In genomic region chr13:95704510-95704909, GRCh38 we compare ENCODE assay signal across 10 cellular contexts. TPM values are rescaled to one million over a fixed set of nuclear protein-coding genes. Genes with fewer than 3 reads are reported as not detected.
DNase-seq lines count a peak whose midpoint lies in the region; ATAC-seq and TF ChIP-seq lines count a peak whose summit lies in the region.
"Had no signal": no experiment of that assay in that cellular context is flagged by ENCODE, and none has a peak within 500 bp of the region (broad histone marks: within the 10 kb centered on the region; RNA-seq: fewer than 3 reads in every experiment).

No MANE protein-coding gene starts in this region.

- intact Hi-C loops in Right ventricle myocardium inferior (cut with DNase I): no loop called here

- POLR2A ChIA-PET in GM10248 (lab: Yijun Ruan, JAX): no interaction called here

- TF ChIP-seq CTCF in 22Rv1 (IDR thresholded peaks at IDR 0.05): peak; percentile 69
- peak; percentile 11 for TF ChIP-seq CTCF in GM10248 (IDR thresholded peaks at IDR 0.05; ENCODE audit: control extremely low read depth, extremely low read depth, low read depth, missing control alignments)
- peak; percentile 39 for TF ChIP-seq CTCF in epithelial cell of esophagus (IDR thresholded peaks at IDR 0.05; ENCODE audit: insufficient read depth, low read depth, low read length, missing control alignments)

- H3K27ac ChIP-seq in 22Rv1: no peak overlapping the region

- CTCF ChIA-PET in GM10248 (lab: Yijun Ruan, JAX): interaction anchor here (0.8 to 1.5 kb wide), 2 partner anchors 9 to 13 kb away, joined by 3 read pairs; no protein-coding TSS in a partner anchor

- H3K4me3 ChIP-seq in epithelial cell of esophagus (ENCODE audit: low read length): no peak overlapping the region

- DNase-seq in GM10248 (ENCODE audit: extremely low spot score): no peak
- DNase-seq in NCI-H748 treated with DMSO at 0.1 percent for 48 hours (lab: John Stamatoyannopoulos, UW): peak; percentile 7
- DNase-seq in epithelial cell of esophagus (ENCODE audit: low read depth): peak; percentile 27
- DNase-seq in Right ventricle myocardium inferior (ENCODE audit: missing footprints): no peak
- no peak for DNase-seq in NCI-H1092 treated with DMSO at 0.1 percent for 48 hours (lab: John Stamatoyannopoulos, UW)
- DNase-seq: activated T-cell treated with anti-CD3 and anti-CD28 coated beads, Interleukin-2, amount 50 U/mL, for 72 hours; effector memory CD8-positive, alpha-beta T cell had no signal

- no peak for ATAC-seq in GM21737 (IDR thresholded peaks at IDR 0.05; ENCODE audit: unreplicated experiment)
- ATAC-seq in Right ventricle myocardium inferior: no peak
- no peak for ATAC-seq in HG03045 (IDR thresholded peaks at IDR 0.05; ENCODE audit: unreplicated experiment)
- ATAC-seq: activated T-cell treated with anti-CD3 and anti-CD28 coated beads, Interleukin-2, amount 50 U/mL, for 72 hours; effector memory CD8-positive, alpha-beta T cell had no signal

RNA-seq across cellular contexts. Expression of gene DNAJC3, which starts 27.6 kb away (rescaled TPM):
- 30.0 TPM for total RNA-seq in Right ventricle myocardium inferior

Comparison
In these comparisons a context has a peak if more than half of its experiments do, and no peak if none do; other contexts are left out.
1. CTCF ChIP-seq: peak in every context shown above with its lines; median percentile 69 in 22Rv1; 39 in epithelial cell of esophagus; 11 in GM10248.
2. DNase-seq: peak in NCI-H748 treated with DMSO at 0.1 percent for 48 hours (single experiment) and epithelial cell of esophagus (single experiment); none in GM10248 (single experiment), Right ventricle myocardium inferior (single experiment) and NCI-H1092 treated with DMSO at 0.1 percent for 48 hours (single experiment).